ENCODE assay signal across 13 cellular contexts in genomic region chr3:153979419-153980251, GRCh38.
"Had no signal": no experiment of that assay in that cellular context is flagged by ENCODE, and none has a peak within 500 bp of the region (broad histone marks: within the 10 kb centered on the region; RNA-seq: fewer than 3 reads in every experiment).

No MANE protein-coding gene starts in this region.

- FAIRE-seq: astrocyte, endometrium had no signal

- H3K9me3 Mint-ChIP-seq: activated CD4-positive, alpha-beta memory T cell treated with anti-CD3 and anti-CD28 coated beads, Interleukin-2, amount 10 ng/mL, durations not matched to agents 7 days and 5 days; activated T-cell treated with anti-CD3 and anti-CD28 coated beads, Interleukin-2, amount 50 U/mL, for 24 hours had no signal

- H3K9me3 ChIP-seq: thyroid gland had no signal

- H3K4me3 ChIP-seq: dorsolateral prefrontal cortex, thyroid gland had no signal

- ATAC-seq: natural killer cell treated with Interleukin-12 subunit alpha and Interleukin-12 subunit beta and Interleukin-15 and Interleukin-18, amount 100 ng/mL, for 72 hours; WTC11 had no signal

- H3K4me3 Mint-ChIP-seq: activated CD4-positive, alpha-beta memory T cell treated with anti-CD3 and anti-CD28 coated beads, Interleukin-2, amount 10 ng/mL, durations not matched to agents 7 days and 5 days; activated naive CD4-positive, alpha-beta T cell treated with anti-CD3 and anti-CD28 coated beads, Interleukin-2, amount 10 ng/mL, durations not matched to agents 7 days and 5 days; activated T-cell treated with anti-CD3 and anti-CD28 coated beads, Interleukin-2, amount 50 U/mL, for 24 hours; natural killer cell treated with Interleukin-12 subunit alpha and Interleukin-12 subunit beta and Interleukin-15 and Interleukin-18, amount 100 ng/mL, for 72 hours; T-helper 1 cell treated with Interleukin-12 subunit alpha and Interleukin-12 subunit beta and Interleukin-4 antibody, amounts not matched to agents 30 μg/mL and 1 μg/mL, for 36 hours; WTC11 had no signal

- DNase-seq: activated CD4-positive, alpha-beta memory T cell treated with anti-CD3 and anti-CD28 coated beads, Interleukin-2, amount 10 ng/mL, durations not matched to agents 7 days and 5 days; activated CD4-positive, alpha-beta T cell treated with anti-CD3 and anti-CD28 coated beads for 4 hours; activated naive CD4-positive, alpha-beta T cell treated with anti-CD3 and anti-CD28 coated beads, Interleukin-2, amount 10 ng/mL, durations not matched to agents 7 days and 5 days; activated T-cell treated with anti-CD3 and anti-CD28 coated beads, Interleukin-2, amount 50 U/mL, for 24 hours; dorsolateral prefrontal cortex; foreskin melanocyte; stimulated activated CD4-positive, alpha-beta T cell treated with anti-CD3 and anti-CD28 coated beads, Interleukin-2, amount 100 ng/mL, for 24 hours had no signal

- H3K36me3 Mint-ChIP-seq: activated naive CD4-positive, alpha-beta T cell treated with anti-CD3 and anti-CD28 coated beads, Interleukin-2, amount 10 ng/mL, durations not matched to agents 7 days and 5 days; natural killer cell treated with Interleukin-12 subunit alpha and Interleukin-12 subunit beta and Interleukin-15 and Interleukin-18, amount 100 ng/mL, for 72 hours; WTC11 had no signal

- H3K4me1 ChIP-seq: thyroid gland had no signal

- H3K27ac ChIP-seq: dorsolateral prefrontal cortex, thyroid gland had no signal

- H3K27me3 ChIP-seq: dorsolateral prefrontal cortex, thyroid gland had no signal

- H3K4me1 Mint-ChIP-seq: activated naive CD4-positive, alpha-beta T cell treated with anti-CD3 and anti-CD28 coated beads, Interleukin-2, amount 10 ng/mL, durations not matched to agents 7 days and 5 days had no signal

- H3K27ac Mint-ChIP-seq: activated CD4-positive, alpha-beta memory T cell treated with anti-CD3 and anti-CD28 coated beads, Interleukin-2, amount 10 ng/mL, durations not matched to agents 7 days and 5 days; activated naive CD4-positive, alpha-beta T cell treated with anti-CD3 and anti-CD28 coated beads, Interleukin-2, amount 10 ng/mL, durations not matched to agents 7 days and 5 days; activated T-cell treated with anti-CD3 and anti-CD28 coated beads, Interleukin-2, amount 50 U/mL, for 24 hours; natural killer cell treated with Interleukin-12 subunit alpha and Interleukin-12 subunit beta and Interleukin-15 and Interleukin-18, amount 100 ng/mL, for 72 hours; T-helper 1 cell treated with Interleukin-12 subunit alpha and Interleukin-12 subunit beta and Interleukin-4 antibody, amounts not matched to agents 30 μg/mL and 1 μg/mL, for 36 hours; WTC11 had no signal

- H3K36me3 ChIP-seq: thyroid gland had no signal
